28 cellular contexts compared by ENCODE assay signal in the genomic region with DNA sequence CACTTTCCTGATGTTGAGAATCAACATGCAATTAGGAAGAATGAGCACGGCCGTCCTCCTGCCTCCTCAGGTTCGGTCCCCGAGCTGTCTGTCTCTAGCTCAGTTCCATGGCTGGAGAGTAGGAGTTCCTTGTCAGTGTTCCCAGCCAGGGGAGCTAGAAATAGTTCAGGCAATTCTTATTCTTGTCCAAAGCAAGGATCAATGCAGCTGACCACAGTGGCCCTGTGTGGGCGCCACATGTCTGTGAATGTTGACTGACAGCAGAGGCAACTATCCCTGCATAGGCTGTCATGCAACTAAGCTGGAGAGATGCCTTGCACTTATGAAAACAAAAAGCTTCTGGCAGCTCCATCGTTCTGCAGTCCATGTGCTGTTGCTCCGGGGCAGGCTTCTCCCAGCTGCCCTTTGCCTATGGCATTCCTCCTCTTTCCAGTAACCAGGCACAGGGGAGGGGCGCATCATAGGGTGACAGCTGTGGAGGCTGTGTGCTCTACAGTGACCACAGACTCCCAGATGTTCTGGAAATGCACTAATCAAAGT.
"Had no signal": no experiment of that assay in that cellular context is flagged by ENCODE, and none has a peak within 500 bp of the region (broad histone marks: within the 10 kb centered on the region; RNA-seq: fewer than 3 reads in every experiment).

No MANE protein-coding gene starts in this region.

- H3K36me3 ChIP-seq: lower lobe of right lung, neural progenitor cell, sigmoid colon, spleen, thoracic aorta, transverse colon, upper lobe of right lung, vagina had no signal

- H3K9ac ChIP-seq: neural progenitor cell had no signal

- H3K27me3 ChIP-seq: dorsolateral prefrontal cortex, neural progenitor cell, sigmoid colon, transverse colon, upper lobe of right lung, vagina had no signal

- H3K4me1 Mint-ChIP-seq: immature natural killer cell; nephron; neural progenitor cell; stimulated activated memory B cell treated with anti-CD40 and anti-IgM and Interleukin-4, amounts not matched to agents 10 μg/mL and 1 μg/mL and 100 μg/mL, for 72 hours had no signal

- H3K4me3 ChIP-seq: dorsolateral prefrontal cortex, lower lobe of right lung, neural progenitor cell, psoas muscle, sigmoid colon, skin epidermis, spleen, thoracic aorta, transverse colon, upper lobe of right lung, vagina had no signal

- H2AFZ ChIP-seq: neural progenitor cell had no signal

- H3K4me2 ChIP-seq: neural progenitor cell had no signal

- ATAC-seq: left ventricle myocardium superior; lower lobe of right lung; naive thymus-derived CD4-positive, alpha-beta T cell; right cardiac atrium; stimulated activated memory B cell treated with anti-CD40 and anti-IgM and Interleukin-4, amounts not matched to agents 10 μg/mL and 1 μg/mL and 100 μg/mL, for 72 hours; stimulated activated naive CD8-positive, alpha-beta T cell treated with anti-CD3 and anti-CD28 coated beads, Interleukin-15, Interleukin-2, amounts not matched to agents 100 U/mL and 50 U/mL, for 24 hours; upper lobe of right lung had no signal

- DNase-seq: caudate nucleus; cerebellar nuclear complex; cortex of kidney; dorsolateral prefrontal cortex; effector CD8-positive, alpha-beta T cell; foreskin melanocyte; glutamatergic neuron; hypothalamus; immature natural killer cell; left ventricle myocardium superior; lower lobe of right lung; naive thymus-derived CD4-positive, alpha-beta T cell; nucleus accumbens; psoas muscle; right cardiac atrium; sigmoid colon; spleen; stimulated activated CD4-positive, alpha-beta T cell treated with anti-CD3 and anti-CD28 coated beads, Interleukin-4, amount 100 ng/mL, for 4 hours; stimulated activated naive CD8-positive, alpha-beta T cell treated with anti-CD3 and anti-CD28 coated beads, Interleukin-15, Interleukin-2, amounts not matched to agents 100 U/mL and 50 U/mL, for 24 hours; substantia nigra; transverse colon; upper lobe of right lung had no signal

- H3K4me1 ChIP-seq: lower lobe of right lung, neural progenitor cell, psoas muscle, sigmoid colon, spleen, transverse colon, upper lobe of right lung, vagina had no signal

- H3K27ac ChIP-seq: dorsolateral prefrontal cortex, lower lobe of right lung, neural progenitor cell, psoas muscle, sigmoid colon, skin epidermis, spleen, thoracic aorta, transverse colon, upper lobe of right lung, vagina had no signal

- H3K36me3 Mint-ChIP-seq: immature natural killer cell; neural progenitor cell; stimulated activated memory B cell treated with anti-CD40 and anti-IgM and Interleukin-4, amounts not matched to agents 10 μg/mL and 1 μg/mL and 100 μg/mL, for 72 hours had no signal

- H3K27ac Mint-ChIP-seq: immature natural killer cell; nephron; neural progenitor cell; stimulated activated memory B cell treated with anti-CD40 and anti-IgM and Interleukin-4, amounts not matched to agents 10 μg/mL and 1 μg/mL and 100 μg/mL, for 72 hours had no signal

- H3K4me3 Mint-ChIP-seq: immature natural killer cell; naive thymus-derived CD4-positive, alpha-beta T cell; nephron; neural progenitor cell; stimulated activated memory B cell treated with anti-CD40 and anti-IgM and Interleukin-4, amounts not matched to agents 10 μg/mL and 1 μg/mL and 100 μg/mL, for 72 hours had no signal

- H3K9me3 ChIP-seq: lower lobe of right lung, psoas muscle, thoracic aorta, transverse colon, upper lobe of right lung, vagina had no signal

- H3K9me3 Mint-ChIP-seq: immature natural killer cell had no signal
